9 cellular contexts compared by ENCODE assay signal in the genomic region with DNA sequence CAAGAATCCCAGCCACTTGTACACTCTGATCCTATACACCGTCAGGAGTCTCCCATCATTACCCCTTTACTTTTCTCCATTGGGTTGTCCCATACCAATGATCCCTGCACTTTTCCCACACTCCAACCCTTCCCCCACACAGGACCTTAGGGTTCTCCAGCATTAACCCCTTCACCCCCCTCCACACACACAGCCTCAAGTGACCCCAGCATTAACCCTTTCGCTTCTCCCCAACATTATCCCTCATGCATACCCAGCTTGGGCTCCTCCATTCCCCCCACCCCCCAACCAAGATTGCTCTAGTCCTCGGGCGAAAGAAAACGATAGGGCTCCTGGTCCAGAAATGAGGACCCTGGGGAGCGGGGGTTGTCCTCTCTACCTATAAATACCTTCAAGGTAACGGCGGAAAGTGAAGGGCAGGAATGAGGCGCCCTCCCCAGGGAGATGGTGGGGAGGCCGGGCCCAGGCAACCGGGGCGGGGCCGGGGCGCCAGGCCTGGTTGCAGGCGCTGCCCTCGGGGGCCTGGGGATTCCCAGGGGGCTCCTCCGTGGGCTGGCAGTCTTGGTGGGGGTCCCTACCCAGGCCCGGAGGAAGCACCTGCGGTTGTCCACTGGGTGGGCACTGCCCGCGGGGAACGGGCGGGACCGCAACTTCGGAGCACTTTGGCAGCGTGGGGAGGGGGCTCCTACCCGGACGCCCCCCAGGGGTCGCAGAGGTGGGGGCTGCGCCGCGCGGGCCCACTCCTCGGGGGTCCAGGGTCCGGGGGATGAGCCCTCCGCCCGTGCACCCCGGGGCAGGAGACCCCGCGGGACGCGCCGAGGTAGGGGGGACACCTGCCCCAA. TPM values are rescaled to one million over a fixed set of nuclear protein-coding genes. Genes with fewer than 3 reads are reported as not detected.
DNase-seq lines count a peak whose midpoint lies in the region; ATAC-seq and TF ChIP-seq lines count a peak whose summit lies in the region.
"Had no signal": no experiment of that assay in that cellular context is flagged by ENCODE, and none has a peak within 500 bp of the region (broad histone marks: within the 10 kb centered on the region; RNA-seq: fewer than 3 reads in every experiment).

No MANE protein-coding gene starts in this region.

- intact Hi-C loops in activated CD8-positive, alpha-beta T cell treated with anti-CD3 and anti-CD28 coated beads for 36 hours (cut with micrococcal nuclease), result no loop called here
- intact Hi-C loops in testis (cut with DNase I; ENCODE audit: low total_unique reads), result no loop called here

- H3K27ac Mint-ChIP-seq in CD4-positive, CD25-positive, alpha-beta regulatory T cell, result peak overlapping the region; percentile 38 to 76 (median 65)
- H3K27ac Mint-ChIP-seq in activated CD8-positive, alpha-beta T cell treated with anti-CD3 and anti-CD28 coated beads for 36 hours, result peak overlapping the region; percentile 14

- CTCF ChIA-PET in activated CD8-positive, alpha-beta T cell treated with anti-CD3 and anti-CD28 coated beads for 36 hours (lab: Charles Lee), result no interaction called here

- POLR2A ChIA-PET in activated CD8-positive, alpha-beta T cell treated with anti-CD3 and anti-CD28 coated beads for 36 hours (lab: Charles Lee), result interaction anchor here (1.1 to 3.9 kb wide), 4 partner anchors 8 to 29 kb away, joined by 3 to 19 read pairs (median 4); partner anchors contain the start of gene AKAP8L

- H3K36me3 ChIP-seq in CD4-positive, CD25-positive, alpha-beta regulatory T cell (ENCODE audit: control insufficient read depth, insufficient read depth, low read length), result peaks cover 21% of the 10 kb centered on the region
- H3K36me3 ChIP-seq in H7 (replicated peaks; ENCODE audit: control insufficient read depth, insufficient read depth, low read length), result no peaks in the 10 kb centered on the region
- no peaks in the 10 kb centered on the region for H3K36me3 ChIP-seq in testis (ENCODE audit: low read depth, missing control alignments)

- no peaks in the 10 kb centered on the region for H3K9me3 Mint-ChIP-seq in CD4-positive, CD25-positive, alpha-beta regulatory T cell
- H3K9me3 Mint-ChIP-seq in activated CD8-positive, alpha-beta T cell treated with anti-CD3 and anti-CD28 coated beads for 36 hours, result no peaks in the 10 kb centered on the region

- H3K9me3 ChIP-seq in CD4-positive, CD25-positive, alpha-beta regulatory T cell (ENCODE audit: control insufficient read depth in 2 of 2, low read length in 2 of 2), result no peaks in the 10 kb centered on the region
- H3K9me3 ChIP-seq in testis, result no peaks in the 10 kb centered on the region

- 4 to 8% methylated on average over 8 to 12 of the region's 43 CpGs for WGBS in testis, 2 donors

- no peak for DNase-seq in CD4-positive, CD25-positive, alpha-beta regulatory T cell
- DNase-seq in H7 (peak; percentile 90), iPS-NIHi11 (ENCODE audit: low spot score) (peak; percentile 49), testis (no peak), amniotic stem cell (lab: John Stamatoyannopoulos, UW) (no peak)
- no peak for DNase-seq in activated CD8-positive, alpha-beta T cell treated with anti-CD3 and anti-CD28 coated beads for 36 hours
- DNase-seq in stimulated activated CD4-positive, alpha-beta T cell treated with anti-CD3 and anti-CD28 coated beads, Interleukin-12 subunit alpha, Interleukin-12 subunit beta, amount 100 ng/mL, for 4 hours, result no peak

- no peak for TF ChIP-seq CTCF in activated CD8-positive, alpha-beta T cell treated with anti-CD3 and anti-CD28 coated beads for 36 hours (IDR thresholded peaks at IDR 0.05)
- no peak for TF ChIP-seq CTCF in testis (IDR thresholded peaks at IDR 0.05)

- H3K27ac ChIP-seq in CD4-positive, CD25-positive, alpha-beta regulatory T cell (ENCODE audit: insufficient read depth, low read length, poor library complexity, severe bottlenecking), result peak overlapping the region; percentile 51
- H3K27ac ChIP-seq in testis, result peak overlapping the region in 1 of 2 donors; percentile 80

- no peak overlapping the region for H3K4me3 ChIP-seq in CD4-positive, CD25-positive, alpha-beta regulatory T cell (ENCODE audit: low read depth, low read length)
- H3K4me3 ChIP-seq in H7 (ENCODE audit: insufficient read depth, low read depth, low read length), result peak overlapping the region; percentile 72
- peak overlapping the region; percentile 56 to 66 for H3K4me3 ChIP-seq in testis

- H3K36me3 Mint-ChIP-seq in CD4-positive, CD25-positive, alpha-beta regulatory T cell, result peaks cover 19% of the 10 kb centered on the region
- peaks cover 34% of the 10 kb centered on the region for H3K36me3 Mint-ChIP-seq in activated CD8-positive, alpha-beta T cell treated with anti-CD3 and anti-CD28 coated beads for 36 hours (ENCODE audit: low read depth)

- no peak for ATAC-seq in CD4-positive, CD25-positive, alpha-beta regulatory T cell (ENCODE audit: low read depth in 2 of 2)
- ATAC-seq in activated CD8-positive, alpha-beta T cell treated with anti-CD3 and anti-CD28 coated beads for 36 hours, result no peak
- no peak for ATAC-seq in HG03135 (IDR thresholded peaks at IDR 0.05; ENCODE audit: unreplicated experiment)

- H3K4me3 Mint-ChIP-seq in CD4-positive, CD25-positive, alpha-beta regulatory T cell, result peak overlapping the region; percentile 74 to 87 (median 78)
- peak overlapping the region; percentile 46 for H3K4me3 Mint-ChIP-seq in activated CD8-positive, alpha-beta T cell treated with anti-CD3 and anti-CD28 coated beads for 36 hours

- no peak for TF ChIP-seq POLR2A in testis (IDR thresholded peaks at IDR 0.05)

- H3K27me3 Mint-ChIP-seq in CD4-positive, CD25-positive, alpha-beta regulatory T cell, result peaks cover 9% of the 10 kb centered on the region
- H3K27me3 Mint-ChIP-seq in activated CD8-positive, alpha-beta T cell treated with anti-CD3 and anti-CD28 coated beads for 36 hours, result no peaks in the 10 kb centered on the region

- no peaks in the 10 kb centered on the region for H3K27me3 ChIP-seq in CD4-positive, CD25-positive, alpha-beta regulatory T cell (ENCODE audit: control insufficient read depth, insufficient read depth, low read length)
- peaks cover 20% of the 10 kb centered on the region for H3K27me3 ChIP-seq in H7 (ENCODE audit: control insufficient read depth, insufficient read depth, low read length)
- H3K27me3 ChIP-seq in testis, result no peaks in the 10 kb centered on the region

- peaks cover 0 to 27% (median 20%) of the 10 kb centered on the region in 4 donors for H3K4me1 Mint-ChIP-seq in CD4-positive, CD25-positive, alpha-beta regulatory T cell
- H3K4me1 Mint-ChIP-seq in activated CD8-positive, alpha-beta T cell treated with anti-CD3 and anti-CD28 coated beads for 36 hours (ENCODE audit: low read depth), result peaks cover 14% of the 10 kb centered on the region

- peaks cover 12% of the 10 kb centered on the region for H3K4me1 ChIP-seq in CD4-positive, CD25-positive, alpha-beta regulatory T cell (ENCODE audit: control insufficient read depth, insufficient read depth, low read length, poor library complexity, severe bottlenecking)
- peaks cover 15% of the 10 kb centered on the region for H3K4me1 ChIP-seq in testis

RNA-seq across cellular contexts. Expression of gene WIZ, which starts 0.8 kb away (rescaled TPM):
- 17.6 TPM for total RNA-seq in CD4-positive, CD25-positive, alpha-beta regulatory T cell
- 1 to 10 TPM in 2 of 4 donors, under 1 TPM in 2; 0.25 to 1.5 (median 0.71) TPM for polyA plus RNA-seq in CD4-positive, CD25-positive, alpha-beta regulatory T cell
- total RNA-seq in H7 (2014; rRNA removed; shearing (Covaris generic)), result 16.1 and 17.6 TPM in 2 replicates
- 10 to 100 TPM; 19.3 to 21.0 TPM for total RNA-seq in activated CD8-positive, alpha-beta T cell treated with anti-CD3 and anti-CD28 coated beads for 36 hours
- 100 to 1,000 TPM; 109 to 118 TPM for total RNA-seq in testis
- polyA plus RNA-seq in testis (ENCODE audit: insufficient read depth, low read depth, low replicate concordance), result 66.2 TPM

RNA-seq across cellular contexts. Expression of gene RASAL3, which starts 15.3 kb away (rescaled TPM):
- total RNA-seq in CD4-positive, CD25-positive, alpha-beta regulatory T cell, result 122 TPM
- 10 to 100 TPM; 25.3 to 64.3 (median 35.6) TPM for polyA plus RNA-seq in CD4-positive, CD25-positive, alpha-beta regulatory T cell
- not detected in 2 replicates for total RNA-seq in H7 (2014; rRNA removed; shearing (Covaris generic))
- 10 to 100 TPM; 83.9 to 85.8 TPM for total RNA-seq in activated CD8-positive, alpha-beta T cell treated with anti-CD3 and anti-CD28 coated beads for 36 hours
- 1 to 10 TPM; 1.4 to 2.7 TPM for total RNA-seq in testis
- 2.0 TPM for polyA plus RNA-seq in testis (ENCODE audit: insufficient read depth, low read depth, low replicate concordance)
- total RNA-seq: NCI-H460 had no signal

RNA-seq across cellular contexts. Expression of gene AKAP8L, which starts 30.2 kb away (rescaled TPM):
- 142 TPM for total RNA-seq in CD4-positive, CD25-positive, alpha-beta regulatory T cell
- 10 to 100 TPM; 30.0 to 41.3 (median 35.9) TPM for polyA plus RNA-seq in CD4-positive, CD25-positive, alpha-beta regulatory T cell
- total RNA-seq in H7 (2014; rRNA removed; shearing (Covaris generic)), result 115 and 168 TPM in 2 replicates
- 10 to 100 TPM; 83.1 to 88.8 TPM for total RNA-seq in activated CD8-positive, alpha-beta T cell treated with anti-CD3 and anti-CD28 coated beads for 36 hours
- 100 to 1,000 TPM; 334 to 399 TPM for total RNA-seq in testis
- polyA plus RNA-seq in testis (ENCODE audit: insufficient read depth, low read depth, low replicate concordance), result 131 TPM

RNA-seq across cellular contexts. Expression of gene PGLYRP2, which starts 30.3 kb away (rescaled TPM):
- not detected for total RNA-seq in CD4-positive, CD25-positive, alpha-beta regulatory T cell
- polyA plus RNA-seq in CD4-positive, CD25-positive, alpha-beta regulatory T cell, result under 1 TPM in 2 of 4 donors, not detected in 2; 0.10 to 0.12 TPM
- not detected in 2 replicates for total RNA-seq in H7 (2014; rRNA removed; shearing (Covaris generic))
- under 1 TPM; 0.25 to 0.27 TPM for total RNA-seq in activated CD8-positive, alpha-beta T cell treated with anti-CD3 and anti-CD28 coated beads for 36 hours
- total RNA-seq in testis, result 10 to 100 TPM; 43.7 to 44.4 TPM
- 27.8 TPM for polyA plus RNA-seq in testis (ENCODE audit: insufficient read depth, low read depth, low replicate concordance)
- total RNA-seq: NCI-H460 had no signal

RNA-seq across cellular contexts. Expression of gene CYP4F22, which starts 59.3 kb away (rescaled TPM):
- total RNA-seq in CD4-positive, CD25-positive, alpha-beta regulatory T cell, result not detected
- polyA plus RNA-seq in CD4-positive, CD25-positive, alpha-beta regulatory T cell, result under 1 TPM in 3 of 4 donors, not detected in 1; 0.06 to 0.54 (median 0.21) TPM
- total RNA-seq in H7 (2014; rRNA removed; shearing (Covaris generic)), result not detected in 2 replicates
- 1 to 10 TPM; 1.5 to 1.7 TPM for total RNA-seq in activated CD8-positive, alpha-beta T cell treated with anti-CD3 and anti-CD28 coated beads for 36 hours
- 1 to 10 TPM; 2.1 to 5.8 TPM for total RNA-seq in testis
- 2.5 TPM for polyA plus RNA-seq in testis (ENCODE audit: insufficient read depth, low read depth, low replicate concordance)
- total RNA-seq: NCI-H460 had no signal

Comparison
In these comparisons a context has a peak if more than half of its experiments do, and no peak if none do; other contexts are left out.
1. DNase-seq: peak in H7 (single experiment) and iPS-NIHi11 (single experiment); none in CD4-positive, CD25-positive, alpha-beta regulatory T cell (0 of 3), activated CD8-positive, alpha-beta T cell treated with anti-CD3 and anti-CD28 coated beads for 36 hours (single experiment), testis (single experiment), stimulated activated CD4-positive, alpha-beta T cell treated with anti-CD3 and anti-CD28 coated beads, Interleukin-12 subunit alpha, Interleukin-12 subunit beta, amount 100 ng/mL, for 4 hours (single experiment) and amniotic stem cell (single experiment).
2. RNA of gene RASAL3, which starts 15.3 kb away (total RNA-seq): 122 TPM in CD4-positive, CD25-positive, alpha-beta regulatory T cell (single experiment) and 83.9 to 85.8 TPM in activated CD8-positive, alpha-beta T cell treated with anti-CD3 and anti-CD28 coated beads for 36 hours; 1.4 to 2.7 TPM in testis and not detected in H7; every median in the first group is over 10 times any median in the second.